ENCODE assay signal across 8 cellular contexts in genomic region chr18:267380-267687, GRCh38. TPM values are rescaled to one million over a fixed set of nuclear protein-coding genes. Genes with fewer than 3 reads are reported as not detected.
DNase-seq lines count a peak whose midpoint lies in the region; ATAC-seq and TF ChIP-seq lines count a peak whose summit lies in the region.

No MANE protein-coding gene starts in this region.

- H3K9ac ChIP-seq in H9 (ENCODE audit: extremely low read depth, insufficient read length, low read length) (peak overlapping the region; percentile 57), PC-3 (ENCODE audit: low read length) (peak overlapping the region; percentile 99)

- H3K36me3 Mint-ChIP-seq in H9 (ENCODE audit: insufficient read depth in 1 of 3, low read depth in 3 of 3) (peaks cover 9 to 30% (median 25%) of the 10 kb centered on the region in 3 experiments; a peak in 6 of 7 replicates), osteocyte (ENCODE audit: unreplicated experiment) (peaks cover 11% of the 10 kb centered on the region)

- H3K4me1 ChIP-seq in H9 (ENCODE audit: insufficient read depth, low read length) (0 out of 2 replicates have a peak, but pooled peaks cover under 1% of the 10 kb centered on the region), PC-3 (ENCODE audit: insufficient read depth, low read length) (peaks cover 12% of the 10 kb centered on the region)

- H3K4ac ChIP-seq in H9 (ENCODE audit: low read depth, low read length), result no peak overlapping the region

- H3K4me3 ChIP-seq in PC-3 (ENCODE audit: low read length) (peak overlapping the region; percentile 92), epithelial cell of esophagus (ENCODE audit: low read length) (peak overlapping the region; percentile 95)

- H3K27ac ChIP-seq in H9 (ENCODE audit: insufficient read length, low read depth, low read length), result no peak overlapping the region
- peak overlapping the region; percentile 78 for H3K27ac ChIP-seq in PC-3 (ENCODE audit: low read length)

- H3F3A ChIP-seq in PC-3 (ENCODE audit: low read length, unreplicated experiment), result no peaks in the 10 kb centered on the region

- H2BK20ac ChIP-seq in H9 (ENCODE audit: low read depth, low read length, poor library complexity, severe bottlenecking), result no peak overlapping the region

- H4K91ac ChIP-seq in H9 (ENCODE audit: insufficient read length, low read depth, low read length), result no peak overlapping the region

- H3K27me3 Mint-ChIP-seq in H9 (ENCODE audit: low read depth), result no peaks in the 10 kb centered on the region
- H3K27me3 Mint-ChIP-seq in osteocyte (ENCODE audit: unreplicated experiment), result no peaks in the 10 kb centered on the region

- no peaks in the 10 kb centered on the region for H3K9me2 ChIP-seq in PC-3 (replicated peaks; ENCODE audit: low read length)

- TF ChIP-seq CTCF in H9 (conservative IDR thresholded peaks at IDR 0.05) (no peak), PC-3 (conservative IDR thresholded peaks at IDR 0.05; ENCODE audit: low read depth, low read length) (no peak), epithelial cell of esophagus (IDR thresholded peaks at IDR 0.05; ENCODE audit: insufficient read depth, low read depth, low read length, missing control alignments) (no peak), osteocyte (IDR thresholded peaks at IDR 0.05) (no peak)

- peaks cover 4% of the 10 kb centered on the region for H3K23me2 ChIP-seq in H9 (ENCODE audit: insufficient read length, low read depth, low read length, poor library complexity, severe bottlenecking)

- ATAC-seq in PC-3 (peak; percentile 48), GM21737 (IDR thresholded peaks at IDR 0.05; ENCODE audit: unreplicated experiment) (no peak)

- H3K79me2 ChIP-seq in H9 (ENCODE audit: insufficient read depth, low read length) (peaks cover 6% of the 10 kb centered on the region; the same call in 1 of the 2 replicates), PC-3 (ENCODE audit: low read length) (peaks cover 46% of the 10 kb centered on the region)

- intact Hi-C loops in PC-3 (cut with micrococcal nuclease), result loop anchor here (5.0 kb wide), 1 partner anchor 155 kb away; no protein-coding TSS in a partner anchor

- H3K23ac ChIP-seq in H9 (ENCODE audit: insufficient read length, low read depth, low read length), result no peak overlapping the region

- no peak overlapping the region for H3K56ac ChIP-seq in H9 (ENCODE audit: insufficient read length, low read depth, low read length)

- peak overlapping the region; percentile 27; the same call in 1 of the 2 replicates for H3K14ac ChIP-seq in H9 (ENCODE audit: insufficient read depth, low read length)

- no peak overlapping the region for H4K5ac ChIP-seq in H9 (ENCODE audit: insufficient read length, low read depth, low read length)

- no peaks in the 10 kb centered on the region for H3K9me3 Mint-ChIP-seq in H9
- no peaks in the 10 kb centered on the region for H3K9me3 Mint-ChIP-seq in osteocyte (ENCODE audit: unreplicated experiment)

- no peak overlapping the region for H2BK15ac ChIP-seq in H9 (ENCODE audit: low read depth, low read length)

- no peaks in the 10 kb centered on the region for H3K79me1 ChIP-seq in H9 (ENCODE audit: insufficient read depth, low read depth, low read length, poor library complexity, severe bottlenecking)

- DNase-seq in DMS53 treated with DMSO at 0.1 percent for 48 hours (lab: John Stamatoyannopoulos, UW; ENCODE audit: unreplicated experiment), result peak; percentile 26
- no peak for DNase-seq in H9
- no peak for DNase-seq in PC-3
- no peak for DNase-seq in epithelial cell of esophagus (ENCODE audit: low read depth)
- DNase-seq in osteocyte (ENCODE audit: extremely low spot score, unreplicated experiment), result no peak
- no peak for DNase-seq in NCI-H345 treated with DMSO at 0.1 percent for 48 hours (lab: John Stamatoyannopoulos, UW; ENCODE audit: unreplicated experiment)
- no peak for DNase-seq in DMS153 treated with DMSO at 0.1 percent for 48 hours (lab: John Stamatoyannopoulos, UW; ENCODE audit: unreplicated experiment)

- H3K27me3 ChIP-seq in H9 (ENCODE audit: insufficient read depth, low read length), result no peaks in the 10 kb centered on the region
- no peaks in the 10 kb centered on the region for H3K27me3 ChIP-seq in PC-3 (ENCODE audit: low read length)

- H3T11ph ChIP-seq in H9 (ENCODE audit: low read length), result no peak overlapping the region

- H4K20me1 ChIP-seq in H9 (ENCODE audit: control insufficient read depth, insufficient read depth, insufficient read length), result no peaks in the 10 kb centered on the region
- no peaks in the 10 kb centered on the region for H4K20me1 ChIP-seq in PC-3 (ENCODE audit: low read length)

- H3K4me2 ChIP-seq in H9 (ENCODE audit: insufficient read depth, insufficient read length, low read length) (peak overlapping the region; percentile 90), PC-3 (ENCODE audit: low read length) (peak overlapping the region; percentile 86)

- H3K18ac ChIP-seq in H9 (ENCODE audit: insufficient read length, low read depth, low read length), result peak overlapping the region; percentile 53

- peak overlapping the region; percentile 91 to 97 for H3K4me3 Mint-ChIP-seq in H9
- H3K4me3 Mint-ChIP-seq in osteocyte (ENCODE audit: unreplicated experiment), result peak overlapping the region; percentile 90

- H2BK5ac ChIP-seq in H9 (ENCODE audit: insufficient read length, low read length), result no peak overlapping the region

- H2BK12ac ChIP-seq in H9 (ENCODE audit: insufficient read length, low read depth, low read length), result no peak overlapping the region

- no peak overlapping the region for H2BK120ac ChIP-seq in H9 (ENCODE audit: low read depth, low read length, poor library complexity, severe bottlenecking)

- CTCF ChIA-PET in PC-3 (lab: Charles Lee), result interaction anchor here (0.5 to 0.6 kb wide), 2 partner anchors 37 to 1654 kb away, joined by 3 read pairs; no protein-coding TSS in a partner anchor

- H2AFZ ChIP-seq in H9 (ENCODE audit: low read length) (no peak overlapping the region), PC-3 (ENCODE audit: low read length) (peak overlapping the region; percentile 97)

- H3K27ac Mint-ChIP-seq in H9 (peak overlapping the region in 1 of 3 experiments; percentile 99; a peak in 3 of 7 replicates), osteocyte (ENCODE audit: unreplicated experiment) (peak overlapping the region; percentile 99)

- peaks cover 22% of the 10 kb centered on the region for H3K36me3 ChIP-seq in PC-3 (ENCODE audit: low read depth, low read length)

- H3K4me1 Mint-ChIP-seq in H9 (peaks cover 25 to 27% of the 10 kb centered on the region in 2 experiments), osteocyte (ENCODE audit: unreplicated experiment) (peaks cover 29% of the 10 kb centered on the region)

- TSS peak; percentile 43 for BruUV-seq in PC-3 (replicated peaks; lab: Mats Ljungman, UMichigan)

- H4K8ac ChIP-seq in H9 (replicated peaks; ENCODE audit: insufficient read length, low read depth, low read length), result no peak overlapping the region

- no peaks in the 10 kb centered on the region for H3K9me3 ChIP-seq in H9 (ENCODE audit: control insufficient read depth, low read depth, low read length)
- no peaks in the 10 kb centered on the region for H3K9me3 ChIP-seq in PC-3 (ENCODE audit: low read length)

- POLR2A ChIA-PET in PC-3 (lab: Charles Lee; ENCODE audit: unreplicated experiment), result interaction anchor here (0.6 kb wide), 2 partner anchors 356 to 1893 kb away, joined by 6 to 13 read pairs; no protein-coding TSS in a partner anchor

- no CpG with 5 or more reads among the region's 9 CpGs for WGBS in H9 (ENCODE audit: extremely low coverage, insufficient read length, low lambda C conversion rate)

- H2AK5ac ChIP-seq in H9 (ENCODE audit: insufficient read length, low read length), result no peak overlapping the region

RNA-seq across cellular contexts. Expression of gene THOC1, which starts 0.5 kb away (rescaled TPM):
- total RNA-seq in H9 (2021), result 64.0 and 74.5 TPM in 2 replicates
- 29.4 and 43.5 TPM in 2 replicates for total RNA-seq in PC-3 (2014; rRNA removed)
- 36.5 and 39.7 TPM in 2 replicates for total RNA-seq in osteocyte
